12 cellular contexts compared by ENCODE assay signal in the genomic region with DNA sequence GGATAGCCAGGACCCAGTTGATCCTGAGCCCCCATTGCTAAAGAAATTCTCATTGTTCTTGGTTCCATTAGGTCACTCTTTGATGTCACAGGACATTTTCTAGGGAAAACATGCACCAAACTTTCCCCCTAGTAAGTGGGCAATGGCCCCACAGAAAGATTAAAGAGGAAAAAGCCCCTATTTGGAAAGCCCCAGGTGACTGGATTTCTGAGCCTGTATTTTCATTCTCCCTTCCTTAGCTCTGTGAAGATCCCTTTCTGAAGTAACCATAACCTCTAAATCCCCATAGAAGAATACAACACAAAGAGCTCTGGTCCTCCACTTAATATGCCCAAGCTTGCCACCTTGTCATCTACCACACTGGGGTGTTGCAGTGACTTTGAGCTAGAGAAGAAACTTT.
"Had no signal": no experiment of that assay in that cellular context is flagged by ENCODE, and none has a peak within 500 bp of the region (broad histone marks: within the 10 kb centered on the region; RNA-seq: fewer than 3 reads in every experiment).

No MANE protein-coding gene starts in this region.

- H3K4me3 Mint-ChIP-seq: memory B cell, neural crest cell had no signal

- H3K27ac ChIP-seq: brain microvascular endothelial cell, ovary, sigmoid colon had no signal

- H3K27me3 Mint-ChIP-seq: memory B cell had no signal

- H3K27ac Mint-ChIP-seq: memory B cell had no signal

- ATAC-seq: gastroesophageal sphincter had no signal

- H3K36me3 Mint-ChIP-seq: memory B cell had no signal

- H3K4me3 ChIP-seq: gastroesophageal sphincter, left ventricle myocardium inferior, ovary, sigmoid colon had no signal

- H3K9me3 Mint-ChIP-seq: memory B cell, neural crest cell had no signal

- DNase-seq: activated CD4-positive, CD25-positive, alpha-beta regulatory T cell treated with anti-CD3 and anti-CD28 coated beads, Interleukin-2, amount 50 U/mL, for 72 hours; activated effector memory CD4-positive, alpha-beta T cell treated with anti-CD3 and anti-CD28 coated beads, Interleukin-2, amount 50 U/mL, for 16 hours; amygdala; brain microvascular endothelial cell; effector memory CD4-positive, alpha-beta T cell; kidney; left ventricle myocardium inferior; ovary; sigmoid colon had no signal

- H3K27me3 ChIP-seq: brain microvascular endothelial cell, gastroesophageal sphincter, ovary, sigmoid colon had no signal

- H3K36me3 ChIP-seq: brain microvascular endothelial cell, gastroesophageal sphincter, left ventricle myocardium inferior, ovary, sigmoid colon had no signal
